Comparison of ENCODE assay signal across 16 cellular contexts in the genomic region with DNA sequence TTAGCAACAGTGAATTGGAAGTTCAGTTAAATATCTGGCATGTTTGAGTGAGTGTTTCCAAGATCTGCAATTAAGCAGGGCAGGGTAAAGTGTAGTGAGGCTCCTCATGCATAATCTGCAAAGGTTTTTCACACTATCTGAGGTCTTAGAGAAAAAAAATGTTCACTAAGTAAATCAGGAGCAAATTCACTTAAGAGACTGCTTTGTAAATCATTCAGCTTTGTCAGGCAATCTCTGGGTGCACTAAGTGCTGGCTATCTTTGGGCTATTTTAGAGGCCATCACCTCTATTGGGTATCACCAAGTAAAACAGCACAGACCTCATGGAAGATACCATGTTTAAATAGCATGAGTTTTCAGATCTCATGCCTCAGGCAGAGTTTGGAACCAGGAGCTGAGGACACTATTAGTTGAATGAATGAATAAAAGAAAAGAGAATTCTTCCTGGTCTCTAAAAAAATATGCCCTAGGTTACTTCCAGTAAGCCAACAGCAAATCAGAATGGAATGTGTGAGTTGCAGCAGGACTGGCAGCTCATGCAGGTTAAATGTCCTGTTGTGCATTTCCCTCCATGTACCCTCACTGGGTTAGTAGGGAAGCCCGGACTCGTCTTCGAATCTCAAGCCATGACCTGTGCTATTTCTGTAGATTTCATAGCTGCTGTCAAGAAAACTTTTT.
"Had no signal": no experiment of that assay in that cellular context is flagged by ENCODE, and none has a peak within 500 bp of the region (broad histone marks: within the 10 kb centered on the region; RNA-seq: fewer than 3 reads in every experiment).

No MANE protein-coding gene starts in this region.

- H3K27ac Mint-ChIP-seq: activated B cell treated with CpG ODN at 0.5 μM for 24 hours; activated CD4-positive, alpha-beta T cell treated with anti-CD3 and anti-CD28 coated beads, Interleukin-2, amount 10 ng/mL, durations not matched to agents 24 days and 14 days; activated naive CD8-positive, alpha-beta T cell treated with anti-CD3 and anti-CD28 coated beads for 36 hours; endodermal cell; stimulated activated naive CD8-positive, alpha-beta T cell treated with anti-CD3 and anti-CD28 coated beads, Interleukin-15, Interleukin-2, amounts not matched to agents 100 ng/mL and 50 ng/mL, for 24 hours; type B pancreatic cell had no signal

- H3K27ac ChIP-seq: breast epithelium, prostate gland, right lobe of liver, suprapubic skin had no signal

- ATAC-seq: right lobe of liver had no signal

- H3K4me3 Mint-ChIP-seq: activated B cell treated with CpG ODN at 0.5 μM for 24 hours; activated CD4-positive, alpha-beta T cell treated with anti-CD3 and anti-CD28 coated beads, Interleukin-2, amount 10 ng/mL, durations not matched to agents 24 days and 14 days; activated naive CD8-positive, alpha-beta T cell treated with anti-CD3 and anti-CD28 coated beads for 36 hours; endodermal cell; mesothelial cell of epicardium; stimulated activated naive CD8-positive, alpha-beta T cell treated with anti-CD3 and anti-CD28 coated beads, Interleukin-15, Interleukin-2, amounts not matched to agents 100 ng/mL and 50 ng/mL, for 24 hours; type B pancreatic cell had no signal

- H3K36me3 Mint-ChIP-seq: activated naive CD8-positive, alpha-beta T cell treated with anti-CD3 and anti-CD28 coated beads for 36 hours; mesothelial cell of epicardium; type B pancreatic cell had no signal

- H3K4me1 ChIP-seq: breast epithelium, prostate gland, right lobe of liver, suprapubic skin had no signal

- H3K9me3 ChIP-seq: breast epithelium, prostate gland, right lobe of liver, suprapubic skin had no signal

- DNase-seq: activated B cell treated with CpG ODN at 0.5 μM for 24 hours; activated CD4-positive, alpha-beta T cell treated with anti-CD3 and anti-CD28 coated beads, Interleukin-2, amount 10 ng/mL, durations not matched to agents 24 days and 14 days; activated naive CD8-positive, alpha-beta T cell treated with anti-CD3 and anti-CD28 coated beads for 36 hours; endodermal cell; erythroblast; islet precursor cell; right lobe of liver; SW 1271 had no signal

- H3K4me1 Mint-ChIP-seq: activated B cell treated with CpG ODN at 0.5 μM for 24 hours; activated CD4-positive, alpha-beta T cell treated with anti-CD3 and anti-CD28 coated beads, Interleukin-2, amount 10 ng/mL, durations not matched to agents 24 days and 14 days; activated naive CD8-positive, alpha-beta T cell treated with anti-CD3 and anti-CD28 coated beads for 36 hours had no signal

- H3K27me3 Mint-ChIP-seq: activated B cell treated with CpG ODN at 0.5 μM for 24 hours; activated CD4-positive, alpha-beta T cell treated with anti-CD3 and anti-CD28 coated beads, Interleukin-2, amount 10 ng/mL, durations not matched to agents 24 days and 14 days; activated naive CD8-positive, alpha-beta T cell treated with anti-CD3 and anti-CD28 coated beads for 36 hours had no signal

- H3K27me3 ChIP-seq: breast epithelium, right lobe of liver, suprapubic skin had no signal

- H3K4me3 ChIP-seq: breast epithelium, prostate gland, right lobe of liver, smooth muscle cell, suprapubic skin had no signal

- FAIRE-seq: TTC549 had no signal

- H3K36me3 ChIP-seq: breast epithelium, prostate gland, right lobe of liver, suprapubic skin had no signal

- H3K9me3 Mint-ChIP-seq: activated B cell treated with CpG ODN at 0.5 μM for 24 hours; activated CD4-positive, alpha-beta T cell treated with anti-CD3 and anti-CD28 coated beads, Interleukin-2, amount 10 ng/mL, durations not matched to agents 24 days and 14 days; activated naive CD8-positive, alpha-beta T cell treated with anti-CD3 and anti-CD28 coated beads for 36 hours; endodermal cell; mesothelial cell of epicardium; type B pancreatic cell had no signal

- H3K4me2 ChIP-seq: smooth muscle cell had no signal
